In genomic region chr5:74250304-74251102, GRCh38 we compare ENCODE assay signal across 15 cellular contexts.
DNase-seq lines count a peak whose midpoint lies in the region; ATAC-seq, FAIRE-seq and TF ChIP-seq lines count a peak whose summit lies in the region.
"Had no signal": no experiment of that assay in that cellular context is flagged by ENCODE, and none has a peak within 500 bp of the region (broad histone marks: within the 10 kb centered on the region; RNA-seq: fewer than 3 reads in every experiment).

No MANE protein-coding gene starts in this region.

- H3K4me3 ChIP-seq in IMR-90 (ENCODE audit: insufficient read depth, low read depth, low read length) (no peak overlapping the region), K562 (no peak overlapping the region), mesenchymal stem cell (ENCODE audit: insufficient read depth in 1 of 2, low read depth in 1 of 2, low read length in 2 of 2) (peak overlapping the region in 1 of 2 experiments; percentile 23)
- H3K4me3 ChIP-seq: heart left ventricle had no signal

- H2AK9ac ChIP-seq in IMR-90 (replicated peaks; ENCODE audit: low read depth, low read length, poor library complexity) = peak overlapping the region; percentile 33

- DNase-seq in IMR-90 (no peak), K562 (ENCODE audit: extremely low read depth in 1 of 4, low spot score in 3 of 4) (no peak), mesenchymal stem cell (no peak), GM13977 (ENCODE audit: low spot score) (no peak)
- no peak for DNase-seq in natural killer cell treated with Interleukin-12 subunit alpha and Interleukin-12 subunit beta and Interleukin-15 and Interleukin-18, amount 100 ng/mL, for 72 hours (ENCODE audit: low spot score)
- DNase-seq: activated CD4-positive, alpha-beta T cell treated with anti-CD3 and anti-CD28 coated beads, Interleukin-2, amount 50 U/mL, for 1 hour; MM.1S; stimulated activated CD4-positive, alpha-beta T cell treated with anti-CD3 and anti-CD28 coated beads, Interleukin-1b, Interleukin-23, amount 100 ng/mL, for 48 hours had no signal

- H3K14ac ChIP-seq in IMR-90 (replicated peaks; ENCODE audit: low read depth, low read length) = peak overlapping the region; percentile 14
- peak overlapping the region in 1 of 2 experiments; percentile 53 for H3K14ac ChIP-seq in mesenchymal stem cell (ENCODE audit: low read length in 2 of 2)

- BruUV-seq in IMR-90 (replicated peaks; lab: Mats Ljungman, UMichigan) (no TSS peak), K562 (replicated peaks; lab: Mats Ljungman, UMichigan) (no TSS peak)

- no peak overlapping the region; the same call in 1 of the 2 replicates for H3K56ac ChIP-seq in IMR-90 (ENCODE audit: extremely low read depth, insufficient read depth, low read length)

- no peak overlapping the region for H3K9ac ChIP-seq in IMR-90 (ENCODE audit: low read depth, low read length)
- H3K9ac ChIP-seq in K562 (ENCODE audit: insufficient read depth in 1 of 2, low read depth in 2 of 2, low read length in 2 of 2) = no peak overlapping the region
- H3K9ac ChIP-seq in mesenchymal stem cell (ENCODE audit: low read length) = peak overlapping the region; percentile 81

- TF ChIP-seq POLR2A in IMR-90 (IDR thresholded peaks at IDR 0.05; ENCODE audit: low read depth, low read length) (no peak), K562 (conservative IDR thresholded peaks at IDR 0.05) (no peak)

- H3K4me2 ChIP-seq in IMR-90 (ENCODE audit: low read depth, low read length) (peak overlapping the region; percentile 19), K562 (ENCODE audit: insufficient read depth, low read length) (no peak overlapping the region), mesenchymal stem cell (ENCODE audit: low read length, poor library complexity, severe bottlenecking) (no peak overlapping the region)

- H3K79me1 ChIP-seq in IMR-90 (ENCODE audit: low read depth in 1 of 2, low read length in 2 of 2) (no peaks in the 10 kb centered on the region), mesenchymal stem cell (replicated peaks; ENCODE audit: low read length, poor library complexity, severe bottlenecking) (no peaks in the 10 kb centered on the region)

- TF ChIP-seq CTCF in IMR-90 (conservative IDR thresholded peaks at IDR 0.05; ENCODE audit: low read depth, low read length) (no peak), K562 (IDR thresholded peaks at IDR 0.05 in 2 of 3, conservative IDR thresholded peaks at IDR 0.05 in 1 of 3; ENCODE audit: insufficient read depth in 2 of 3, low read depth in 1 of 3, low read length in 3 of 3) (no peak), GM13977 (IDR thresholded peaks at IDR 0.05; ENCODE audit: extremely low read depth, insufficient read depth, missing control alignments) (no peak)

- H3K9me3 ChIP-seq in IMR-90 (ENCODE audit: control insufficient read depth, insufficient read depth, low read length) = no peaks in the 10 kb centered on the region
- no peaks in the 10 kb centered on the region for H3K9me3 ChIP-seq in K562 (replicated peaks; ENCODE audit: control insufficient read depth, insufficient read depth, low read depth, low read length)
- no peaks in the 10 kb centered on the region for H3K9me3 ChIP-seq in mesenchymal stem cell (ENCODE audit: control insufficient read depth, low read length)
- H3K9me3 ChIP-seq: heart left ventricle had no signal

- H3K27ac ChIP-seq in IMR-90 (ENCODE audit: insufficient read depth, low read length) = peak overlapping the region; percentile 38; the same call in 1 of the 2 replicates
- H3K27ac ChIP-seq in K562 (ENCODE audit: extremely low read depth, low read depth, low read length) = no peak overlapping the region
- H3K27ac ChIP-seq in mesenchymal stem cell (ENCODE audit: low read length, poor library complexity, severe bottlenecking) = no peak overlapping the region
- H3K27ac ChIP-seq: C4-2B had no signal

- H2AK5ac ChIP-seq in IMR-90 (ENCODE audit: low read depth, low read length) = peak overlapping the region; percentile 86
- H2AK5ac ChIP-seq in mesenchymal stem cell (ENCODE audit: low read length, severe bottlenecking) = no peak overlapping the region

- H4K91ac ChIP-seq in IMR-90 (ENCODE audit: insufficient read depth, low read depth, low read length) = peak overlapping the region; percentile 28; the same call in 1 of the 2 replicates
- peak overlapping the region; percentile 92 for H4K91ac ChIP-seq in mesenchymal stem cell (ENCODE audit: low read length)

- no peak overlapping the region; the same call in 1 of the 2 replicates for H4K5ac ChIP-seq in IMR-90 (ENCODE audit: low read depth, low read length)

- no peaks in the 10 kb centered on the region for H3K79me2 ChIP-seq in K562 (ENCODE audit: control insufficient read depth, insufficient read depth, low read length)

- no peak for ATAC-seq in IMR-90 (ENCODE audit: low read depth)
- no peak for ATAC-seq in K562
- peak; percentile 41 for ATAC-seq in stimulated activated memory B cell treated with anti-CD40 and anti-IgM and Interleukin-4, amounts not matched to agents 10 μg/mL and 1 μg/mL and 100 μg/mL, for 72 hours
- ATAC-seq in HG02571 (IDR thresholded peaks at IDR 0.05; ENCODE audit: unreplicated experiment) = no peak
- no peak for ATAC-seq in natural killer cell treated with Interleukin-12 subunit alpha and Interleukin-12 subunit beta and Interleukin-15 and Interleukin-18, amount 100 ng/mL, for 72 hours
- no peak for ATAC-seq in HG03439 (IDR thresholded peaks at IDR 0.05; ENCODE audit: unreplicated experiment)
- ATAC-seq: left lobe of liver had no signal

- H4K8ac ChIP-seq in IMR-90 (ENCODE audit: low read depth in 2 of 2, low read length in 2 of 2) = peak overlapping the region; percentile 6 to 71; a peak in 3 of 4 replicates
- peak overlapping the region; percentile 93 for H4K8ac ChIP-seq in mesenchymal stem cell (ENCODE audit: low read length)

- no peak overlapping the region for H3K4me3 Mint-ChIP-seq in stimulated activated memory B cell treated with anti-CD40 and anti-IgM and Interleukin-4, amounts not matched to agents 10 μg/mL and 1 μg/mL and 100 μg/mL, for 72 hours
- no peak overlapping the region for H3K4me3 Mint-ChIP-seq in natural killer cell treated with Interleukin-12 subunit alpha and Interleukin-12 subunit beta and Interleukin-15 and Interleukin-18, amount 100 ng/mL, for 72 hours

- H3K27me3 Mint-ChIP-seq in stimulated activated memory B cell treated with anti-CD40 and anti-IgM and Interleukin-4, amounts not matched to agents 10 μg/mL and 1 μg/mL and 100 μg/mL, for 72 hours = peaks cover 41% of the 10 kb centered on the region
- H3K27me3 Mint-ChIP-seq in natural killer cell treated with Interleukin-12 subunit alpha and Interleukin-12 subunit beta and Interleukin-15 and Interleukin-18, amount 100 ng/mL, for 72 hours = peaks cover 18 to 21% of the 10 kb centered on the region in 2 donors

- no peaks in the 10 kb centered on the region for H3K27me3 ChIP-seq in IMR-90 (ENCODE audit: control insufficient read depth, insufficient read depth, low read length)
- H3K27me3 ChIP-seq in K562 (ENCODE audit: control insufficient read depth in 2 of 2, insufficient read depth in 2 of 2, low read length in 2 of 2) = no peaks in the 10 kb centered on the region
- no peaks in the 10 kb centered on the region for H3K27me3 ChIP-seq in mesenchymal stem cell (ENCODE audit: control insufficient read depth in 1 of 2, insufficient read depth in 1 of 2, low read length in 2 of 2)
- H3K27me3 ChIP-seq: heart left ventricle had no signal

- peak overlapping the region; percentile 22; the same call in 2 of the 3 replicates for H2BK15ac ChIP-seq in IMR-90 (ENCODE audit: low read depth, low read length)
- peak overlapping the region; percentile 62 for H2BK15ac ChIP-seq in mesenchymal stem cell (ENCODE audit: low read depth, poor library complexity, severe bottlenecking)

- H2BK120ac ChIP-seq in IMR-90 (ENCODE audit: low read depth, low read length) = peak overlapping the region; percentile 45
- no peak overlapping the region for H2BK120ac ChIP-seq in mesenchymal stem cell (ENCODE audit: low read depth, low read length)

- POLR2A ChIA-PET in IMR-90 (lab: Charles Lee; ENCODE audit: unreplicated experiment) = no interaction called here
- POLR2A ChIA-PET in K562 (lab: Yijun Ruan, JAX) = no interaction called here

- H2AFZ ChIP-seq in IMR-90 (replicated peaks; ENCODE audit: low read length, poor library complexity) (peak overlapping the region; percentile 74), K562 (ENCODE audit: low read depth, low read length) (no peak overlapping the region), mesenchymal stem cell (ENCODE audit: low read depth, low read length) (peak overlapping the region; percentile 15)

- FAIRE-seq in K562 (lab: Jason Lieb, UNC) = no peak
- FAIRE-seq: GM19239 had no signal

- H2BK12ac ChIP-seq in mesenchymal stem cell (ENCODE audit: low read length in 2 of 2) = peak overlapping the region; percentile 80 to 94

- intact Hi-C loops in IMR-90 (cut with micrococcal nuclease) = loop anchor here (5.0 to 10.0 kb wide), 3 partner anchors 216 to 392 kb away; partner anchors contain the start of gene ENC1
- intact Hi-C loops in K562 (cut with micrococcal nuclease) = no loop called here

- no peaks in the 10 kb centered on the region for H3K36me3 Mint-ChIP-seq in stimulated activated memory B cell treated with anti-CD40 and anti-IgM and Interleukin-4, amounts not matched to agents 10 μg/mL and 1 μg/mL and 100 μg/mL, for 72 hours
- no peaks in the 10 kb centered on the region for H3K36me3 Mint-ChIP-seq in natural killer cell treated with Interleukin-12 subunit alpha and Interleukin-12 subunit beta and Interleukin-15 and Interleukin-18, amount 100 ng/mL, for 72 hours

- H3K4me1 ChIP-seq in IMR-90 (ENCODE audit: control insufficient read depth, insufficient read depth, low read length) (peaks cover 6% of the 10 kb centered on the region), K562 (replicated peaks in 1 of 2; ENCODE audit: control insufficient read depth in 2 of 2, insufficient read depth in 2 of 2, low read length in 2 of 2) (no peaks in the 10 kb centered on the region; a peak in 1 of 5 replicates), mesenchymal stem cell (ENCODE audit: control insufficient read depth, insufficient read depth, low read depth, low read length) (peaks cover 1% of the 10 kb centered on the region)

- peak overlapping the region; percentile 39; the same call in 1 of the 2 replicates for H3K23ac ChIP-seq in IMR-90 (ENCODE audit: low read depth, low read length)
- H3K23ac ChIP-seq in mesenchymal stem cell (ENCODE audit: low read length in 2 of 2) = no peak overlapping the region

- peak overlapping the region; percentile 90 for H2BK5ac ChIP-seq in IMR-90 (ENCODE audit: low read depth, low read length, poor library complexity, severe bottlenecking)
- no peak overlapping the region for H2BK5ac ChIP-seq in mesenchymal stem cell (ENCODE audit: low read depth, low read length, poor library complexity, severe bottlenecking)

- dilution Hi-C loops in IMR-90 (cut with HindIII; ENCODE audit: low sequenced_read_pairs, unreplicated experiment) = no loop called here

- H3K18ac ChIP-seq in IMR-90 (ENCODE audit: low read depth, low read length) (peak overlapping the region; percentile 8), mesenchymal stem cell (ENCODE audit: low read depth in 1 of 2, low read length in 2 of 2) (peak overlapping the region; percentile 85 to 93)

- peak overlapping the region; percentile 58; the same call in 1 of the 2 replicates for H2BK20ac ChIP-seq in IMR-90 (ENCODE audit: low read depth, low read length)

- in situ Hi-C loops in IMR-90 (cut with MboI; ENCODE audit: low sequenced_read_pairs) (no loop called here), K562 (cut with MboI) (no loop called here), GM13977 (cut with MboI; ENCODE audit: low pct_unique_long_range_greater_than_20kb, low sequenced_read_pairs, unreplicated experiment) (no loop called here)

- no peaks in the 10 kb centered on the region for H3K9me3 Mint-ChIP-seq in stimulated activated memory B cell treated with anti-CD40 and anti-IgM and Interleukin-4, amounts not matched to agents 10 μg/mL and 1 μg/mL and 100 μg/mL, for 72 hours
- no peaks in the 10 kb centered on the region for H3K9me3 Mint-ChIP-seq in natural killer cell treated with Interleukin-12 subunit alpha and Interleukin-12 subunit beta and Interleukin-15 and Interleukin-18, amount 100 ng/mL, for 72 hours

- no peak for TF ChIP-seq EP300 in K562 (IDR thresholded peaks at IDR 0.05; ENCODE audit: low read length)

- TF ChIP-seq RAD21 in IMR-90 (IDR thresholded peaks at IDR 0.05; ENCODE audit: low read length) = no peak
- TF ChIP-seq RAD21 in K562 (CRISPR knock-in tag; conservative IDR thresholded peaks at IDR 0.05 in 1 of 2, IDR thresholded peaks at IDR 0.05 in 1 of 2) = no peak

- CTCF ChIA-PET in IMR-90 (lab: Yijun Ruan, JAX) (interaction anchor here (1.0 kb wide), 1 partner anchor 126 kb away, joined by 3 read pairs; no protein-coding TSS in a partner anchor), K562 (lab: Yijun Ruan, JAX; ENCODE audit: low intra/inter-chr PET ratio) (no interaction called here)

- H4K20me1 ChIP-seq in IMR-90 (ENCODE audit: insufficient read depth, low read length) = no peaks in the 10 kb centered on the region
- no peaks in the 10 kb centered on the region for H4K20me1 ChIP-seq in K562 (replicated peaks; ENCODE audit: control insufficient read depth, insufficient read depth, low read length)

- no peaks in the 10 kb centered on the region for H3K4me1 Mint-ChIP-seq in stimulated activated memory B cell treated with anti-CD40 and anti-IgM and Interleukin-4, amounts not matched to agents 10 μg/mL and 1 μg/mL and 100 μg/mL, for 72 hours
- H3K4me1 Mint-ChIP-seq in natural killer cell treated with Interleukin-12 subunit alpha and Interleukin-12 subunit beta and Interleukin-15 and Interleukin-18, amount 100 ng/mL, for 72 hours (ENCODE audit: low read depth in 2 of 2) = no peaks in the 10 kb centered on the region

- H3K27ac Mint-ChIP-seq in stimulated activated memory B cell treated with anti-CD40 and anti-IgM and Interleukin-4, amounts not matched to agents 10 μg/mL and 1 μg/mL and 100 μg/mL, for 72 hours = no peak overlapping the region
- H3K27ac Mint-ChIP-seq in natural killer cell treated with Interleukin-12 subunit alpha and Interleukin-12 subunit beta and Interleukin-15 and Interleukin-18, amount 100 ng/mL, for 72 hours = no peak overlapping the region

- H3K36me3 ChIP-seq in IMR-90 (ENCODE audit: control insufficient read depth, insufficient read depth, low read length) (no peaks in the 10 kb centered on the region), K562 (ENCODE audit: control insufficient read depth, insufficient read depth, low read length) (no peaks in the 10 kb centered on the region), mesenchymal stem cell (ENCODE audit: control insufficient read depth in 1 of 2, insufficient read depth in 2 of 2, low read depth in 1 of 2, low read length in 2 of 2) (no peaks in the 10 kb centered on the region)
- H3K36me3 ChIP-seq: heart left ventricle had no signal

- H3K4ac ChIP-seq in IMR-90 (ENCODE audit: low read depth, low read length) (peak overlapping the region; percentile 73), mesenchymal stem cell (ENCODE audit: low read depth in 1 of 2, low read length in 2 of 2) (peak overlapping the region in 1 of 2 experiments; percentile 49)

- WGBS in IMR-90 (ENCODE audit: extremely low coverage in 2 of 2, insufficient read length in 1 of 2), 2 experiments = 40% methylated on average over 2 of the region's 6 CpGs; no CpG with 5 or more reads in 1 of the 2 experiments
- 9% methylated on average over 6 of the region's 6 CpGs for WGBS in K562 (ENCODE audit: insufficient coverage, low coverage, missing lambda C conversion rate)
- 71% methylated on average over 4 of the region's 6 CpGs for WGBS in mesenchymal stem cell

- H3K9me1 ChIP-seq in IMR-90 (ENCODE audit: insufficient read depth, low read length) (peaks cover 14% of the 10 kb centered on the region), K562 (ENCODE audit: control insufficient read depth, insufficient read depth, low read length) (no peaks in the 10 kb centered on the region)
